In the genomic region with DNA sequence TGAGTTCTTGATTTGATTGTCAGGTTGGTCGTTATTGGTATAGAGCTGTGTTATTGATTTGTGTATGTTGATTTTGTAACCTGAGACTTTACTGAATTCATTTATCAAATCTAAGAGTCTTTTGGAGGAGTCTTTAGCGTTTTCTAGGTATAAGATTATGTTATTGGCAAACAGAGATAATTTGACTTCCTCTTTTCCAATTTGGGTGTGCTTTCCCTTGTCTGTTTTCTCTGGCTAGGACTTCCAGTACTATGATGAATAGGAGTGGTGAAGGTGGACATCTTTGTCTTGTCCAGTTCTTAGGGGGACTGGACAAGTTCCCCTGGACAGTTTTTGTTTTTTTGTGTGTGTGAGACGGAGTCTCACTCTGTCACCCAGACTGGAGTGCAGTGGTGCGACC, we compare ENCODE assay signal across 2 cellular contexts.
TF ChIP-seq lines count a peak whose summit lies in the region.

No MANE protein-coding gene starts in this region.

TF ChIP-seq in HepG2, 621 proteins besides CTCF, POLR2A, EP300 and RAD21:
- TF ChIP-seq SIX1 (CRISPR knock-in tag; IDR thresholded peaks at IDR 0.05; ENCODE audit: borderline replicate concordance) (0 out of 2 replicates have a peak, but pooled peaks have one; percentile 15), HDAC6 (IDR thresholded peaks at IDR 0.05; ENCODE audit: low read depth, low read length) (no peak)

TF ChIP-seq in K562, 482 proteins besides CTCF, POLR2A, EP300 and RAD21:
- no peak for TF ChIP-seq PHF8 (IDR thresholded peaks at IDR 0.05; ENCODE audit: borderline replicate concordance, low read length)
- no peak for TF ChIP-seq RBM14 (IDR thresholded peaks at IDR 0.05; ENCODE audit: borderline replicate concordance, insufficient read depth, low read depth, low read length)
- TF ChIP-seq SPI1 (IDR thresholded peaks at IDR 0.05; ENCODE audit: borderline replicate concordance, low read depth, low read length), result peak; percentile 83
- peak; percentile 26; the same call in 1 of the 2 replicates for TF ChIP-seq ARID1B (IDR thresholded peaks at IDR 0.05)
- TF ChIP-seq TGIF2 (CRISPR knock-in tag; IDR thresholded peaks at IDR 0.05), result no peak
- TF ChIP-seq SMAD2 (IDR thresholded peaks at IDR 0.05; ENCODE audit: low read depth, low read length), result no peak
